8 cellular contexts compared by ENCODE assay signal in the genomic region with DNA sequence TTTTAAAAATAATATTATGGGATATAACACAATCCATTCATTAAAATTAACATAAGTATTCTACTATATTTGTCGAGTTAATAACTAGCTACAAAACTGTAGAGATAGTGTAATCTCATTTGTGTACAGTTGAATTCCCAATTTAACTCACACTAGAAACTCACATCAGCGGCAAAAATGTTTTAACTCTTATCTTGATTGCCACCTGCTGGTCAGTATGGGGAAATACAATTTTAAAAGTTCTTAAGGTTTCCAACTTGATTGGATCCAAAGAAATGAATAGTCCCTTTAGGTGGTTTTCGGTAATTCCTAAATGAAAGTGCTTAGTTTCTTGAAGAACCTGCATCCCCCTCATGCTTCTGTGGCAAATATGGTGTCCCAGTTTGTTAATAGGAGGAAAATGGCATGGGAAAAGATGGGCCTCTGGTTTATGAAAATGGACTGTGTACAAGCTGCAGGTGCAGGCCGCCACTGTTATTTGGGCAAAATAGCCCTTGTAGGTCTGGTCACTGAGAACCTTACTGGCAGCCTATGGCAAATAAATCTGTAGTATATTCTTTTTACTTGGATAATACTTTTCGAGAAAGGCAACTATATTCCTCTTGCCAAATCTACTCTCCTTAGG. TPM values are rescaled to one million over a fixed set of nuclear protein-coding genes. Genes with fewer than 3 reads are reported as not detected.
DNase-seq lines count a peak whose midpoint lies in the region; ATAC-seq and TF ChIP-seq lines count a peak whose summit lies in the region.

No MANE protein-coding gene starts in this region.

- intact Hi-C loops in naive thymus-derived CD4-positive, alpha-beta T cell (cut with micrococcal nuclease) = loop anchor here (1.0 kb wide), 1 partner anchor 59 kb away; no protein-coding TSS in a partner anchor
- intact Hi-C loops in lower leg skin (cut with DNase I; ENCODE audit: low total_unique reads) = loop anchor here (10.0 kb wide), 1 partner anchor 1660 kb away; no protein-coding TSS in a partner anchor
- intact Hi-C loops in activated CD4-positive, alpha-beta memory T cell treated with anti-CD3 and anti-CD28 coated beads for 36 hours (cut with micrococcal nuclease) = loop anchor here (1.0 kb wide), 1 partner anchor 59 kb away; no protein-coding TSS in a partner anchor

- no peak overlapping the region for H3K4me3 Mint-ChIP-seq in naive thymus-derived CD4-positive, alpha-beta T cell
- no peak overlapping the region for H3K4me3 Mint-ChIP-seq in activated CD4-positive, alpha-beta memory T cell treated with anti-CD3 and anti-CD28 coated beads for 36 hours

- peak; percentile 75 for ATAC-seq in HG03354 (IDR thresholded peaks at IDR 0.05; ENCODE audit: poor library complexity, severe bottlenecking, unreplicated experiment)
- peak; percentile 48 for ATAC-seq in naive thymus-derived CD4-positive, alpha-beta T cell

- H3K27me3 ChIP-seq in naive thymus-derived CD4-positive, alpha-beta T cell (ENCODE audit: control insufficient read depth in 2 of 2, insufficient read depth in 2 of 2, low read length in 2 of 2) = peaks cover 0 to 4% of the 10 kb centered on the region in 2 donors

- H3K4me3 ChIP-seq in coronary artery (no peak overlapping the region), lower leg skin (ENCODE audit: low read depth, poor library complexity, severe bottlenecking) (no peak overlapping the region)
- no peak overlapping the region for H3K4me3 ChIP-seq in naive thymus-derived CD4-positive, alpha-beta T cell (ENCODE audit: low read length)

- H3K4me1 Mint-ChIP-seq in naive thymus-derived CD4-positive, alpha-beta T cell = no peaks in the 10 kb centered on the region
- H3K4me1 Mint-ChIP-seq in activated CD4-positive, alpha-beta memory T cell treated with anti-CD3 and anti-CD28 coated beads for 36 hours (ENCODE audit: low read depth) = no peaks in the 10 kb centered on the region

- peaks cover 0 to 1% (median 0%) of the 10 kb centered on the region in 11 donors for H3K9me3 Mint-ChIP-seq in naive thymus-derived CD4-positive, alpha-beta T cell
- H3K9me3 Mint-ChIP-seq in activated CD4-positive, alpha-beta memory T cell treated with anti-CD3 and anti-CD28 coated beads for 36 hours = no peaks in the 10 kb centered on the region

- TF ChIP-seq CTCF in GM10266 (IDR thresholded peaks at IDR 0.05; ENCODE audit: control insufficient read depth, insufficient read depth, low read depth, missing control alignments) = peak; percentile 50
- peak; percentile 40 for TF ChIP-seq CTCF in coronary artery (IDR thresholded peaks at IDR 0.05)
- TF ChIP-seq CTCF in lower leg skin (IDR thresholded peaks at IDR 0.05) = no peak

- DNase-seq in GM10266 (ENCODE audit: extremely low spot score) (peak; percentile 17), NCI-H82 (lab: John Stamatoyannopoulos, UW) (peak; percentile 69), coronary artery (ENCODE audit: low spot score) (no peak), lower leg skin (ENCODE audit: low spot score in 2 of 2) (no peak)
- peak in 5 of 9 donors; percentile 6 to 19 (median 13) for DNase-seq in naive thymus-derived CD4-positive, alpha-beta T cell
- DNase-seq in effector CD4-positive, alpha-beta T cell = no peak
- DNase-seq in activated CD4-positive, alpha-beta memory T cell treated with anti-CD3 and anti-CD28 coated beads for 36 hours = no peak

- 43 to 46% methylated on average over 5 of the region's 5 CpGs for WGBS in lower leg skin, 2 donors

- peaks cover 2 to 31% (median 14%) of the 10 kb centered on the region in 5 donors for H3K27me3 Mint-ChIP-seq in naive thymus-derived CD4-positive, alpha-beta T cell
- H3K27me3 Mint-ChIP-seq in activated CD4-positive, alpha-beta memory T cell treated with anti-CD3 and anti-CD28 coated beads for 36 hours = peaks cover 3% of the 10 kb centered on the region

- H3K36me3 Mint-ChIP-seq in naive thymus-derived CD4-positive, alpha-beta T cell = no peaks in the 10 kb centered on the region
- H3K36me3 Mint-ChIP-seq in activated CD4-positive, alpha-beta memory T cell treated with anti-CD3 and anti-CD28 coated beads for 36 hours = no peaks in the 10 kb centered on the region

- no peaks in the 10 kb centered on the region for H3K36me3 ChIP-seq in naive thymus-derived CD4-positive, alpha-beta T cell (ENCODE audit: control insufficient read depth in 2 of 3, insufficient read depth in 3 of 3, low read length in 3 of 3)

- no peak overlapping the region for H3K27ac Mint-ChIP-seq in naive thymus-derived CD4-positive, alpha-beta T cell
- no peak overlapping the region for H3K27ac Mint-ChIP-seq in activated CD4-positive, alpha-beta memory T cell treated with anti-CD3 and anti-CD28 coated beads for 36 hours

- H3K4me1 ChIP-seq in naive thymus-derived CD4-positive, alpha-beta T cell (ENCODE audit: control insufficient read depth in 2 of 2, insufficient read depth in 2 of 2, low read length in 2 of 2) = no peaks in the 10 kb centered on the region

- POLR2A ChIA-PET in naive thymus-derived CD4-positive, alpha-beta T cell (lab: Charles Lee) = no interaction called here
- POLR2A ChIA-PET in activated CD4-positive, alpha-beta memory T cell treated with anti-CD3 and anti-CD28 coated beads for 36 hours (lab: Charles Lee) = no interaction called here

- CTCF ChIA-PET in naive thymus-derived CD4-positive, alpha-beta T cell (lab: Charles Lee) = no interaction called here
- CTCF ChIA-PET in activated CD4-positive, alpha-beta memory T cell treated with anti-CD3 and anti-CD28 coated beads for 36 hours (lab: Charles Lee) = interaction anchor here (1.6 to 3.2 kb wide), 3 partner anchors 59 to 1656 kb away, joined by 3 to 18 read pairs (median 13); no protein-coding TSS in a partner anchor

- no peak for TF ChIP-seq POLR2A in lower leg skin (IDR thresholded peaks at IDR 0.05)

- no peaks in the 10 kb centered on the region for H3K9me3 ChIP-seq in naive thymus-derived CD4-positive, alpha-beta T cell (ENCODE audit: control insufficient read depth in 2 of 3, low read length in 3 of 3)

- H3K27ac ChIP-seq in coronary artery = no peak overlapping the region
- H3K27ac ChIP-seq in naive thymus-derived CD4-positive, alpha-beta T cell (ENCODE audit: low read depth, low read length) = no peak overlapping the region

RNA-seq across cellular contexts. Expression of a gene that starts 33.7 kb away (rescaled TPM):
- not detected for total RNA-seq in naive thymus-derived CD4-positive, alpha-beta T cell
- polyA plus RNA-seq in naive thymus-derived CD4-positive, alpha-beta T cell = not detected
- not detected for total RNA-seq in lower leg skin
- total RNA-seq in activated CD4-positive, alpha-beta memory T cell treated with anti-CD3 and anti-CD28 coated beads for 36 hours = not detected

Comparison
In these comparisons a context has a peak if more than half of its experiments do, and no peak if none do; other contexts are left out.
1. DNase-seq: peak in GM10266 (single experiment), NCI-H82 (single experiment) and naive thymus-derived CD4-positive, alpha-beta T cell (5 of 9); none in coronary artery (single experiment), lower leg skin (0 of 2), effector CD4-positive, alpha-beta T cell (single experiment) and activated CD4-positive, alpha-beta memory T cell treated with anti-CD3 and anti-CD28 coated beads for 36 hours (single experiment).
2. CTCF ChIP-seq: peak in GM10266 (single experiment) and coronary artery (single experiment); none in lower leg skin (0 of 3).